ENCODE assay signal across 7 cellular contexts in genomic region chr10:117541909-117542705, GRCh38. TPM values are rescaled to one million over a fixed set of nuclear protein-coding genes. Genes with fewer than 3 reads are reported as not detected.
DNase-seq lines count a peak whose midpoint lies in the region; ATAC-seq and TF ChIP-seq lines count a peak whose summit lies in the region.

No MANE protein-coding gene starts in this region.

- H3K9ac ChIP-seq in fibroblast of lung (ENCODE audit: insufficient read depth, low read length) = no peak overlapping the region

- H3K36me3 ChIP-seq in fibroblast of lung (ENCODE audit: control insufficient read depth, insufficient read depth, low read length) = no peaks in the 10 kb centered on the region

- H3K4me3 Mint-ChIP-seq in osteocyte (ENCODE audit: unreplicated experiment) = peak overlapping the region; percentile 79

- H3K27me3 ChIP-seq in fibroblast of lung (ENCODE audit: control insufficient read depth, insufficient read depth, low read length) = peaks cover 76% of the 10 kb centered on the region

- H3K27me3 Mint-ChIP-seq in osteocyte (ENCODE audit: unreplicated experiment) = peaks cover 60% of the 10 kb centered on the region

- no peaks in the 10 kb centered on the region for H3K79me2 ChIP-seq in fibroblast of lung (ENCODE audit: control insufficient read depth, insufficient read depth, low read length)

- ATAC-seq in GM19452 (IDR thresholded peaks at IDR 0.05; ENCODE audit: unreplicated experiment) = no peak

- H3K36me3 Mint-ChIP-seq in osteocyte (ENCODE audit: unreplicated experiment) = no peaks in the 10 kb centered on the region

- no peak overlapping the region for H3K4me3 ChIP-seq in fibroblast of lung (replicated peaks in 1 of 4; ENCODE audit: control extremely low read depth in 1 of 4, insufficient read depth in 1 of 4, low read depth in 3 of 4, low read length in 4 of 4)

- no peaks in the 10 kb centered on the region for H3K9me3 ChIP-seq in fibroblast of lung (ENCODE audit: control insufficient read depth, insufficient read depth, low read depth, low read length)

- H4K20me1 ChIP-seq in fibroblast of lung (ENCODE audit: control insufficient read depth, extremely low read depth, insufficient read depth, low read length) = no peaks in the 10 kb centered on the region

- no peak overlapping the region for H3K27ac ChIP-seq in fibroblast of lung (ENCODE audit: insufficient read depth, low read length)

- peak overlapping the region; percentile 80 for H3K27ac Mint-ChIP-seq in osteocyte (ENCODE audit: unreplicated experiment)

- in situ Hi-C loops in GM13977 (cut with MboI; ENCODE audit: low pct_unique_long_range_greater_than_20kb, low sequenced_read_pairs, unreplicated experiment) = loop anchor here (25.0 kb wide), 2 partner anchors 380 to 695 kb away; no protein-coding TSS in a partner anchor

- H3K4me2 ChIP-seq in fibroblast of lung (ENCODE audit: extremely low read depth, insufficient read depth, low read length) = no peak overlapping the region

- no peak overlapping the region for H2AFZ ChIP-seq in fibroblast of lung (ENCODE audit: low read length)

- TF ChIP-seq CTCF in GM13977 (IDR thresholded peaks at IDR 0.05; ENCODE audit: extremely low read depth, insufficient read depth, missing control alignments) (no peak), fibroblast of lung (conservative IDR thresholded peaks at IDR 0.05 in 1 of 2, IDR thresholded peaks at IDR 0.05 in 1 of 2; ENCODE audit: low read depth in 1 of 2, low read length in 2 of 2) (no peak), osteocyte (IDR thresholded peaks at IDR 0.05) (no peak)

- DNase-seq in GM13977 (ENCODE audit: low spot score) (peak; percentile 55), NCI-H69 (lab: John Stamatoyannopoulos, UW) (peak; percentile 97), fibroblast of lung (ENCODE audit: low read depth in 2 of 2) (peak; percentile 18 to 45), osteocyte (ENCODE audit: extremely low spot score, unreplicated experiment) (no peak), NCI-H2107 treated with DMSO at 0.1 percent for 48 hours (lab: John Stamatoyannopoulos, UW; ENCODE audit: unreplicated experiment) (no peak)
- DNase-seq in activated CD4-positive, CD25-positive, alpha-beta regulatory T cell (lab: John Stamatoyannopoulos, UW) = no peak

- H3K4me1 Mint-ChIP-seq in osteocyte (ENCODE audit: unreplicated experiment) = peaks cover 38% of the 10 kb centered on the region

- no peaks in the 10 kb centered on the region for H3K4me1 ChIP-seq in fibroblast of lung (ENCODE audit: control insufficient read depth, extremely low read depth, insufficient read depth, low read length)

- H3K9me3 Mint-ChIP-seq in osteocyte (ENCODE audit: unreplicated experiment) = no peaks in the 10 kb centered on the region

RNA-seq across cellular contexts. Expression of gene EMX2, which starts 0.4 kb away (rescaled TPM):
- total RNA-seq in fibroblast of lung = not detected in 2 replicates
- polyA plus RNA-seq in fibroblast of lung = not detected in 2 replicates
- not detected in 2 replicates for polyA plus RNA-seq in fibroblast of lung (2012)
- polyA minus RNA-seq in fibroblast of lung (ENCODE audit: low replicate concordance) = not detected in 2 replicates
- total RNA-seq in osteocyte = 3.0 TPM in 2 replicates

Comparison
In these comparisons a context has a peak if more than half of its experiments do, and no peak if none do; other contexts are left out.
1. DNase-seq: peak in GM13977 (single experiment), NCI-H69 (single experiment) and fibroblast of lung (2 of 2); none in osteocyte (single experiment), NCI-H2107 treated with DMSO at 0.1 percent for 48 hours (single experiment) and activated CD4-positive, CD25-positive, alpha-beta regulatory T cell (0 of 4).